In genomic region chr15:98953000-98953776, GRCh38 we compare ENCODE assay signal across 9 cellular contexts. TPM values are rescaled to one million over a fixed set of nuclear protein-coding genes. Genes with fewer than 3 reads are reported as not detected.
A peak's percentile ranks its signal among the peaks of the same experiment; 100 is the strongest.
DNase-seq lines count a peak whose midpoint lies in the region; ATAC-seq and TF ChIP-seq lines count a peak whose summit lies in the region.
"Had no signal": no experiment of that assay in that cellular context is flagged by ENCODE, and none has a peak within 500 bp of the region (broad histone marks: within the 10 kb centered on the region; RNA-seq: fewer than 3 reads in every experiment).

No MANE protein-coding gene starts in this region.

- H3K4me3 ChIP-seq in adrenal gland, result no peak overlapping the region
- no peak overlapping the region for H3K4me3 ChIP-seq in ovary

- WGBS in adrenal gland, 4 donors, result 63 to 77% (median 73%) methylated on average over 15 to 19 of the region's 19 CpGs
- WGBS in ovary, 3 donors, result 72 to 81% (median 80%) methylated on average over 19 of the region's 19 CpGs

- H3K27ac ChIP-seq in adrenal gland (peak overlapping the region in 3 of 5 donors; percentile 72 to 84 (median 83)), ovary (peak overlapping the region; percentile 71 to 81)

- peaks cover 29 to 34% of the 10 kb centered on the region in 2 donors for H3K4me1 ChIP-seq in adrenal gland (replicated peaks in 1 of 2)
- peaks cover 46% of the 10 kb centered on the region for H3K4me1 ChIP-seq in ovary (ENCODE audit: insufficient read depth)

- peak in 5 of 7 donors; percentile 40 to 77 (median 61) for DNase-seq in adrenal gland
- DNase-seq in ovary, result peak in 1 of 5 donors; percentile 43
- DNase-seq in NCI-H226, result no peak
- no peak for DNase-seq in D341Med (ENCODE audit: low spot score)
- no peak for DNase-seq in DMS79 (lab: John Stamatoyannopoulos, UW)

- H3K27me3 ChIP-seq in adrenal gland (no peaks in the 10 kb centered on the region), ovary (no peaks in the 10 kb centered on the region)

- peaks cover 0 to 48% of the 10 kb centered on the region in 2 donors for H3K36me3 ChIP-seq in adrenal gland (replicated peaks in 1 of 2)
- H3K36me3 ChIP-seq in ovary, result no peaks in the 10 kb centered on the region

- no peak for TF ChIP-seq CTCF in adrenal gland (IDR thresholded peaks at IDR 0.05)
- no peak for TF ChIP-seq CTCF in ovary (IDR thresholded peaks at IDR 0.05)

- intact Hi-C loops in adrenal gland (cut with DNase I) (no loop called here), ovary (cut with DNase I) (no loop called here)

- no peak for TF ChIP-seq EP300 in ovary (IDR thresholded peaks at IDR 0.05)

- TF ChIP-seq POLR2A in adrenal gland (IDR thresholded peaks at IDR 0.05) (no peak), ovary (IDR thresholded peaks at IDR 0.05) (no peak)

- peak; percentile 29 for ATAC-seq in GM18499 (IDR thresholded peaks at IDR 0.05; ENCODE audit: insufficient read depth, unreplicated experiment)
- peak; percentile 29 for ATAC-seq in HG02642 (IDR thresholded peaks at IDR 0.05; ENCODE audit: poor library complexity, unreplicated experiment)
- ATAC-seq in GM21528 (IDR thresholded peaks at IDR 0.05; ENCODE audit: low FRiP score, unreplicated experiment), result no peak

- H3K9me3 ChIP-seq in adrenal gland (replicated peaks in 1 of 3) (no peaks in the 10 kb centered on the region), ovary (no peaks in the 10 kb centered on the region)

RNA-seq across cellular contexts. Expression of gene PGPEP1L, which starts 54.4 kb away (rescaled TPM):
- total RNA-seq in adrenal gland (not detected), ovary (not detected)
- polyA plus RNA-seq in adrenal gland (under 1 TPM in 1 of 3 donors, not detected in 2; 0.10 TPM), ovary (under 1 TPM in 1 of 2 donors, not detected in 1; 0.11 TPM)
- total RNA-seq: bronchial epithelial cell had no signal

Comparison
In these comparisons a context has a peak if more than half of its experiments do, and no peak if none do; other contexts are left out.
1. DNase-seq: peak in adrenal gland (5 of 7); none in NCI-H226 (single experiment), D341Med (single experiment) and DMS79 (single experiment).